ENCODE assay signal across 8 cellular contexts in genomic region chr17:51860934-51861561, GRCh38.
A peak's percentile ranks its signal among the peaks of the same experiment; 100 is the strongest.
DNase-seq lines count a peak whose midpoint lies in the region; ATAC-seq and TF ChIP-seq lines count a peak whose summit lies in the region.

No MANE protein-coding gene starts in this region.

- H3K27ac Mint-ChIP-seq in MCF 10A (ENCODE audit: low read depth, unreplicated experiment): no peak overlapping the region

- H3K4me3 ChIP-seq in breast epithelium (no peak overlapping the region), gastrocnemius medialis (no peak overlapping the region)
- no peak overlapping the region for H3K4me3 ChIP-seq in Jurkat, Clone E6-1 (ENCODE audit: low read length)

- ATAC-seq in esophagus mucosa (no peak), gastrocnemius medialis (no peak)

- H3K9me3 ChIP-seq in breast epithelium (no peaks in the 10 kb centered on the region), gastrocnemius medialis (no peaks in the 10 kb centered on the region)

- DNase-seq in MCF 10A (ENCODE audit: unreplicated experiment) (peak; percentile 64), breast epithelium (ENCODE audit: low spot score in 2 of 2) (no peak), SW 1271 (lab: John Stamatoyannopoulos, UW) (peak; percentile 25 to 33), iris pigment epithelial cell (ENCODE audit: low read depth) (peak; percentile 1), gastrocnemius medialis (no peak), LoVo (ENCODE audit: low spot score) (no peak)
- peak; percentile 39 for DNase-seq in Jurkat, Clone E6-1 (ENCODE audit: low read depth, low spot score)

- CTCF ChIA-PET in MCF 10A (lab: Yijun Ruan, JAX): interaction anchor here (0.6 to 1.4 kb wide), 7 partner anchors 9 to 525 kb away, joined by 3 to 7 read pairs (median 4); no protein-coding TSS in a partner anchor

- H3K4me1 ChIP-seq in breast epithelium (no peaks in the 10 kb centered on the region), gastrocnemius medialis (no peaks in the 10 kb centered on the region)

- in situ Hi-C loops in gastrocnemius medialis (cut with MboI; ENCODE audit: low sequenced_read_pairs in 4 of 4): no loop called here

- no TSS peak for BruUV-seq in MCF 10A (replicated peaks; lab: Mats Ljungman, UMichigan)

- POLR2A ChIA-PET in MCF 10A (lab: Yijun Ruan, JAX): no interaction called here

- peaks cover 5% of the 10 kb centered on the region for H3K9me3 Mint-ChIP-seq in MCF 10A (ENCODE audit: unreplicated experiment)

- H3K27ac ChIP-seq in breast epithelium (no peak overlapping the region), gastrocnemius medialis (no peak overlapping the region)

- no peaks in the 10 kb centered on the region for H3K36me3 Mint-ChIP-seq in MCF 10A (ENCODE audit: insufficient read depth, unreplicated experiment)

- H3K27me3 ChIP-seq in breast epithelium (peaks cover 0 to under 1% of the 10 kb centered on the region in 2 donors), gastrocnemius medialis (no peaks in the 10 kb centered on the region)

- TF ChIP-seq POLR2A in breast epithelium (IDR thresholded peaks at IDR 0.05): no peak
- TF ChIP-seq POLR2A in gastrocnemius medialis (IDR thresholded peaks at IDR 0.05): no peak

- H3K4me3 Mint-ChIP-seq in MCF 10A (ENCODE audit: unreplicated experiment): no peak overlapping the region

- H3K36me3 ChIP-seq in breast epithelium: no peaks in the 10 kb centered on the region
- H3K36me3 ChIP-seq in gastrocnemius medialis: no peaks in the 10 kb centered on the region

- intact Hi-C loops in MCF 10A (cut with micrococcal nuclease) (loop anchor here (1.0 kb wide), 1 partner anchor 245 kb away; no protein-coding TSS in a partner anchor), breast epithelium (cut with DNase I; ENCODE audit: low total_unique reads) (no loop called here), gastrocnemius medialis (cut with DNase I; ENCODE audit: low total_unique reads) (no loop called here)

- TF ChIP-seq CTCF in MCF 10A (IDR thresholded peaks at IDR 0.05; ENCODE audit: unreplicated experiment): peak; percentile 62
- no peak for TF ChIP-seq CTCF in breast epithelium (IDR thresholded peaks at IDR 0.05)
- TF ChIP-seq CTCF in gastrocnemius medialis (IDR thresholded peaks at IDR 0.05 in 4 of 5, conservative IDR thresholded peaks at IDR 0.05 in 1 of 5): peak in 1 of 5 experiments; percentile 17

- H3K4me1 Mint-ChIP-seq in MCF 10A (ENCODE audit: insufficient read depth, unreplicated experiment): no peaks in the 10 kb centered on the region

- H3K27me3 Mint-ChIP-seq in MCF 10A (ENCODE audit: insufficient read depth, unreplicated experiment): peaks cover 44% of the 10 kb centered on the region

Comparison
In these comparisons a context has a peak if more than half of its experiments do, and no peak if none do; other contexts are left out.
1. DNase-seq: peak in MCF 10A (single experiment), Jurkat, Clone E6-1 (single experiment), SW 1271 (2 of 2) and iris pigment epithelial cell (single experiment); none in breast epithelium (0 of 2), gastrocnemius medialis (0 of 2) and LoVo (single experiment).